8 cellular contexts compared by ENCODE assay signal in genomic region chr14:60093606-60094005, GRCh38. TPM values are rescaled to one million over a fixed set of nuclear protein-coding genes. Genes with fewer than 3 reads are reported as not detected.
DNase-seq lines count a peak whose midpoint lies in the region; ATAC-seq and TF ChIP-seq lines count a peak whose summit lies in the region.

No MANE protein-coding gene starts in this region.

- CTCF ChIA-PET in CD4-positive, alpha-beta T cell (lab: Charles Lee), result no interaction called here

- no peak for TF ChIP-seq CTCF in CD4-positive, alpha-beta T cell (IDR thresholded peaks at IDR 0.05)
- no peak for TF ChIP-seq CTCF in brain (conservative IDR thresholded peaks at IDR 0.05)

- no peaks in the 10 kb centered on the region for H3K27me3 Mint-ChIP-seq in CD4-positive, alpha-beta T cell
- H3K27me3 Mint-ChIP-seq in brain, result peaks cover 22% of the 10 kb centered on the region
- no peaks in the 10 kb centered on the region for H3K27me3 Mint-ChIP-seq in naive thymus-derived CD8-positive, alpha-beta T cell

- no peak overlapping the region for H3K27ac ChIP-seq in CD4-positive, alpha-beta T cell (ENCODE audit: low read depth, low read length)
- H3K27ac ChIP-seq in KOPT-K1 (ENCODE audit: low read depth, low read length, poor library complexity, severe bottlenecking), result peak overlapping the region; percentile 87

- intact Hi-C loops in CD4-positive, alpha-beta T cell (cut with DNase I, micrococcal nuclease), result loop anchor here (5.0 to 10.0 kb wide), 5 partner anchors 59 to 906 kb away; partner anchors contain the start of genes DAAM1 (in 2 of the 2), JKAMP (in 2 of the 2), L3HYPDH (in 2 of the 2) and DHRS7 (in 1 of the 2)

- peak overlapping the region; percentile 96 for H3K4me3 Mint-ChIP-seq in CD4-positive, alpha-beta T cell
- peak overlapping the region; percentile 93 to 98 (median 96) for H3K4me3 Mint-ChIP-seq in brain
- peak overlapping the region; percentile 86 to 96 (median 92) for H3K4me3 Mint-ChIP-seq in naive thymus-derived CD8-positive, alpha-beta T cell

- H3K9me3 ChIP-seq in CD4-positive, alpha-beta T cell (ENCODE audit: control insufficient read depth, low read length), result no peaks in the 10 kb centered on the region
- H3K9me3 ChIP-seq in KOPT-K1 (ENCODE audit: insufficient read depth, low read length, poor library complexity, severe bottlenecking), result no peaks in the 10 kb centered on the region

- POLR2A ChIA-PET in CD4-positive, alpha-beta T cell (lab: Charles Lee), result interaction anchor here (2.2 to 6.3 kb wide), 3 partner anchors 58 to 153 kb away, joined by 18 to 76 read pairs (median 47); partner anchors contain the start of genes DHRS7 and PPM1A
- POLR2A ChIA-PET in naive thymus-derived CD8-positive, alpha-beta T cell (lab: Charles Lee), result interaction anchor here (2.5 to 3.4 kb wide), 2 partner anchors 72 to 155 kb away, joined by 12 to 21 read pairs; partner anchors contain the start of genes DHRS7 and PPM1A

- H3K36me3 ChIP-seq in KOPT-K1 (ENCODE audit: insufficient read depth, low read length), result peaks cover 29% of the 10 kb centered on the region

- H3K36me3 Mint-ChIP-seq in CD4-positive, alpha-beta T cell (ENCODE audit: low read depth), result peaks cover 26% of the 10 kb centered on the region
- peaks cover 33% of the 10 kb centered on the region for H3K36me3 Mint-ChIP-seq in brain
- peaks cover 0 to 21% (median 13%) of the 10 kb centered on the region in 3 donors for H3K36me3 Mint-ChIP-seq in naive thymus-derived CD8-positive, alpha-beta T cell

- H3K9me3 Mint-ChIP-seq in CD4-positive, alpha-beta T cell, result no peaks in the 10 kb centered on the region
- H3K9me3 Mint-ChIP-seq in brain, result peaks cover 0 to 12% (median 0%) of the 10 kb centered on the region in 5 experiments
- no peaks in the 10 kb centered on the region for H3K9me3 Mint-ChIP-seq in naive thymus-derived CD8-positive, alpha-beta T cell

- H3K27me3 ChIP-seq in CD4-positive, alpha-beta T cell (ENCODE audit: control insufficient read depth, insufficient read depth, low read length), result no peaks in the 10 kb centered on the region

- peaks cover 62% of the 10 kb centered on the region for H3K4me1 Mint-ChIP-seq in CD4-positive, alpha-beta T cell (ENCODE audit: low read depth)
- H3K4me1 Mint-ChIP-seq in brain, result peaks cover 62% of the 10 kb centered on the region
- peaks cover 33 to 57% (median 54%) of the 10 kb centered on the region in 4 donors for H3K4me1 Mint-ChIP-seq in naive thymus-derived CD8-positive, alpha-beta T cell

- ATAC-seq in CD4-positive, alpha-beta T cell (ENCODE audit: poor library complexity), result no peak
- no peak for ATAC-seq in naive thymus-derived CD8-positive, alpha-beta T cell
- ATAC-seq in HG02623 (IDR thresholded peaks at IDR 0.05; ENCODE audit: unreplicated experiment), result no peak

- no peak for DNase-seq in CD4-positive, alpha-beta T cell
- DNase-seq in naive thymus-derived CD8-positive, alpha-beta T cell, result no peak
- DNase-seq in SKM-1 (lab: John Stamatoyannopoulos, UW; ENCODE audit: unreplicated experiment) (no peak), DMS79 treated with DMSO at 0.1 percent for 48 hours (lab: John Stamatoyannopoulos, UW) (no peak), NCI-H446 (lab: John Stamatoyannopoulos, UW) (no peak)

- H3K27ac Mint-ChIP-seq in CD4-positive, alpha-beta T cell, result peak overlapping the region; percentile 99
- H3K27ac Mint-ChIP-seq in brain, result peak overlapping the region; percentile 97 to 99 (median 97)
- H3K27ac Mint-ChIP-seq in naive thymus-derived CD8-positive, alpha-beta T cell, result peak overlapping the region in 9 of 10 donors; percentile 95 to 99 (median 99)

RNA-seq across cellular contexts. Expression of gene PCNX4, which starts 1.9 kb away (rescaled TPM):
- 10 to 100 TPM; 17.3 to 21.0 TPM for total RNA-seq in CD4-positive, alpha-beta T cell
- polyA plus RNA-seq in brain (ENCODE audit: insufficient read depth, low read depth, low replicate concordance), result 30.0 TPM
- total RNA-seq in naive thymus-derived CD8-positive, alpha-beta T cell, result 10 to 100 TPM; 46.7 to 50.0 TPM
- polyA plus RNA-seq in naive thymus-derived CD8-positive, alpha-beta T cell, result 10 to 100 TPM; 16.6 to 20.1 (median 17.6) TPM
